8 cellular contexts compared by ENCODE assay signal in genomic region chr2:67322361-67323001, GRCh38.
A peak's percentile ranks its signal among the peaks of the same experiment; 100 is the strongest.
DNase-seq lines count a peak whose midpoint lies in the region; ATAC-seq, FAIRE-seq and TF ChIP-seq lines count a peak whose summit lies in the region.

No MANE protein-coding gene starts in this region.

- BruUV-seq in GM12878 (replicated peaks; lab: Mats Ljungman, UMichigan) = no TSS peak

- H3K36me3 ChIP-seq in GM12878 (ENCODE audit: control insufficient read depth in 2 of 2, insufficient read depth in 2 of 2, low read length in 1 of 2) (no peaks in the 10 kb centered on the region), gastrocnemius medialis (no peaks in the 10 kb centered on the region)

- no peaks in the 10 kb centered on the region for H3K4me1 ChIP-seq in GM12878 (ENCODE audit: control insufficient read depth, insufficient read depth, low read length)
- no peaks in the 10 kb centered on the region for H3K4me1 ChIP-seq in gastrocnemius medialis

- CTCF ChIA-PET in GM12878 (lab: Yijun Ruan, JAX) (interaction anchor here (0.8 kb wide), 1 partner anchor 51 kb away, joined by 3 read pairs; no protein-coding TSS in a partner anchor), GM10248 (lab: Yijun Ruan, JAX) (no interaction called here)

- no peaks in the 10 kb centered on the region for H3K9me3 ChIP-seq in GM12878 (replicated peaks; ENCODE audit: control insufficient read depth, insufficient read depth, low read length)
- H3K9me3 ChIP-seq in gastrocnemius medialis = no peaks in the 10 kb centered on the region

- intact Hi-C loops in GM12878 (cut with micrococcal nuclease; ENCODE audit: unreplicated experiment) (no loop called here), left colon (cut with DNase I, micrococcal nuclease) (loop anchor here in 1 of 2 donors (10.0 kb wide), 1 partner anchor 888 kb away; the partner anchor contains the start of gene MEIS1), gastrocnemius medialis (cut with DNase I; ENCODE audit: low total_unique reads) (no loop called here)

- no peak for FAIRE-seq in GM12878 (lab: Jason Lieb, UNC)

- TF ChIP-seq POLR2A in GM12878 (IDR thresholded peaks at IDR 0.05; ENCODE audit: low read depth, low read length) (no peak), gastrocnemius medialis (IDR thresholded peaks at IDR 0.05) (no peak)

- POLR2A ChIA-PET in GM12878 (lab: Charles Lee) = no interaction called here
- POLR2A ChIA-PET in GM10248 (lab: Yijun Ruan, JAX) = no interaction called here

- H4K20me1 ChIP-seq in GM12878 (ENCODE audit: control insufficient read depth, insufficient read depth) = no peaks in the 10 kb centered on the region

- H3K27ac ChIP-seq in GM12878 (ENCODE audit: control insufficient read depth, insufficient read depth) = no peak overlapping the region
- no peak overlapping the region for H3K27ac ChIP-seq in gastrocnemius medialis

- DNase-seq in DMS53 (lab: John Stamatoyannopoulos, UW) (peak; percentile 89), NCI-H146 (lab: John Stamatoyannopoulos, UW) (peak; percentile 85), GM12878 (ENCODE audit: low read depth, low spot score) (no peak), left colon (peak; percentile 23 to 48), T-helper 2 cell (no peak), gastrocnemius medialis (no peak), NAMALWA (ENCODE audit: low spot score) (no peak), GM10248 (ENCODE audit: extremely low spot score) (no peak)

- in situ Hi-C loops in GM12878 (cut with MboI) (no loop called here), gastrocnemius medialis (cut with MboI; ENCODE audit: low sequenced_read_pairs in 4 of 4) (no loop called here)

- peak; percentile 66 for ATAC-seq in GM12878
- peak; percentile 76 for ATAC-seq in left colon
- no peak for ATAC-seq in gastrocnemius medialis

- no peaks in the 10 kb centered on the region for H3K79me2 ChIP-seq in GM12878 (ENCODE audit: control insufficient read depth, insufficient read depth, low read length)

- RAD21 ChIA-PET in GM12878 (lab: Charles Lee; ENCODE audit: unreplicated experiment) = no interaction called here

- TF ChIP-seq CTCF in GM12878 (IDR thresholded peaks at IDR 0.05 in 2 of 3, conservative IDR thresholded peaks at IDR 0.05 in 1 of 3; ENCODE audit: control insufficient read depth in 2 of 3, extremely low read depth in 1 of 3, insufficient read depth in 1 of 3, low read depth in 3 of 3, low read length in 3 of 3) = no peak
- peak in 1 of 5 experiments; percentile 26 for TF ChIP-seq CTCF in gastrocnemius medialis (IDR thresholded peaks at IDR 0.05 in 4 of 5, conservative IDR thresholded peaks at IDR 0.05 in 1 of 5)
- TF ChIP-seq CTCF in GM10248 (IDR thresholded peaks at IDR 0.05; ENCODE audit: control extremely low read depth, extremely low read depth, low read depth, missing control alignments) = no peak

- H2AFZ ChIP-seq in GM12878 (ENCODE audit: control insufficient read depth, low read depth, low read length) = no peak overlapping the region

- no peak overlapping the region for H3K9ac ChIP-seq in GM12878 (ENCODE audit: control insufficient read depth, insufficient read depth, low read length)

- no peak overlapping the region for H3K4me3 ChIP-seq in GM12878
- H3K4me3 ChIP-seq in gastrocnemius medialis = no peak overlapping the region

- no peaks in the 10 kb centered on the region; a peak in 1 of 4 replicates for H3K27me3 ChIP-seq in GM12878 (replicated peaks in 1 of 2; ENCODE audit: control insufficient read depth in 2 of 2, insufficient read depth in 2 of 2, low read length in 1 of 2)
- no peaks in the 10 kb centered on the region for H3K27me3 ChIP-seq in gastrocnemius medialis

- TF ChIP-seq RAD21 in GM12878 (IDR thresholded peaks at IDR 0.05; ENCODE audit: insufficient read depth, low read depth, low read length) = no peak

- SMC1A ChIA-PET in GM12878 (lab: Charles Lee; ENCODE audit: uncharacterized antibody, unreplicated experiment) = no interaction called here

- no peak for TF ChIP-seq EP300 in GM12878 (IDR thresholded peaks at IDR 0.05; ENCODE audit: borderline replicate concordance in 1 of 2, control insufficient read depth in 1 of 2, low read depth in 2 of 2, low read length in 2 of 2)

- no peak overlapping the region for H3K4me2 ChIP-seq in GM12878 (ENCODE audit: control insufficient read depth, insufficient read depth)

- WGBS in GM12878 (ENCODE audit: insufficient coverage, insufficient replicate concordance, low lambda C conversion rate, missing lambda C conversion rate) = 47% methylated on average over 3 of the region's 3 CpGs

TF ChIP-seq in GM12878, 131 proteins besides CTCF, POLR2A, EP300 and RAD21 (continues in another document):
- TF ChIP-seq SPI1 (IDR thresholded peaks at IDR 0.05; ENCODE audit: borderline replicate concordance, insufficient read depth, low read depth, low read length) = no peak
- TF ChIP-seq REST (IDR thresholded peaks at IDR 0.05; ENCODE audit: low read depth, low read length) = no peak
- TF ChIP-seq ZBTB11 (CRISPR knock-in tag; IDR thresholded peaks at IDR 0.05) = no peak
- no peak for TF ChIP-seq TCF7 (IDR thresholded peaks at IDR 0.05; ENCODE audit: borderline replicate concordance)
- no peak for TF ChIP-seq JUNB (IDR thresholded peaks at IDR 0.05)
- no peak for TF ChIP-seq MTA2 (IDR thresholded peaks at IDR 0.05; ENCODE audit: low read depth)
- TF ChIP-seq HSF1 (IDR thresholded peaks at IDR 0.05; ENCODE audit: low read depth, low read length) = no peak
- TF ChIP-seq BCL11A (IDR thresholded peaks at IDR 0.05; ENCODE audit: low read depth, low read length) = no peak
- no peak for TF ChIP-seq SMAD5 (IDR thresholded peaks at IDR 0.05; ENCODE audit: low read depth)
- TF ChIP-seq EED (IDR thresholded peaks at IDR 0.05; ENCODE audit: low read depth) = no peak

Comparison
In these comparisons a context has a peak if more than half of its experiments do, and no peak if none do; other contexts are left out.
1. DNase-seq: peak in DMS53 (single experiment), NCI-H146 (single experiment) and left colon (2 of 2); none in GM12878 (single experiment), T-helper 2 cell (0 of 5), gastrocnemius medialis (0 of 2), NAMALWA (single experiment) and GM10248 (single experiment).
2. ATAC-seq: peak in GM12878 (single experiment) and left colon (single experiment); none in gastrocnemius medialis (0 of 2).